In genomic region chr14:104977681-104978647, GRCh38 we compare ENCODE assay signal across 8 cellular contexts. TPM values are rescaled to one million over a fixed set of nuclear protein-coding genes. Genes with fewer than 3 reads are reported as not detected.
DNase-seq lines count a peak whose midpoint lies in the region; ATAC-seq and TF ChIP-seq lines count a peak whose summit lies in the region.

Gene AHNAK2 (minus strand): TSS chr14:104978374. CDS start chr14:104978237, 137 bp downstream.

- peak; percentile 60 for DNase-seq in GM10248 (ENCODE audit: extremely low spot score)
- DNase-seq in NCI-H2171 treated with DMSO at 0.1 percent for 48 hours (lab: John Stamatoyannopoulos, UW): peak; percentile 70
- peak; percentile 32 for DNase-seq in effector CD4-positive, alpha-beta T cell
- DNase-seq in right lobe of liver: peak; percentile 82 to 90 (median 85)
- peak; percentile 39 to 48 for DNase-seq in stimulated activated CD4-positive, alpha-beta T cell treated with anti-CD3 and anti-CD28 coated beads, Interleukin-4, amount 100 ng/mL, for 48 hours (ENCODE audit: low read depth in 2 of 2)

- no peaks in the 10 kb centered on the region for H3K9me3 ChIP-seq in right lobe of liver

- ATAC-seq in activated CD4-positive, CD25-positive, alpha-beta regulatory T cell treated with anti-CD3 and anti-CD28 coated beads, Interleukin-2, amount 50 U/mL, for 24 hours: peak; percentile 68 to 74
- peak; percentile 66 to 80 (median 76) for ATAC-seq in right lobe of liver
- ATAC-seq in GM18861 (IDR thresholded peaks at IDR 0.05; ENCODE audit: unreplicated experiment): no peak
- no peak for ATAC-seq in HG02970 (IDR thresholded peaks at IDR 0.05; ENCODE audit: low FRiP score, unreplicated experiment)

- TF ChIP-seq POLR2A in right lobe of liver (IDR thresholded peaks at IDR 0.05): peak; percentile 73

- intact Hi-C loops in right lobe of liver (cut with DNase I): loop anchor here (5.0 kb wide), 1 partner anchor 64 kb away; no protein-coding TSS in a partner anchor

- peak within 1 kb of the TSS in 1 of 3 donors; percentile 57 for H3K27ac ChIP-seq in right lobe of liver

- CTCF ChIA-PET in GM10248 (lab: Yijun Ruan, JAX): interaction anchor here (1.3 to 6.1 kb wide), 3 partner anchors 64 to 112 kb away, joined by 3 to 177 read pairs (median 11); no protein-coding TSS in a partner anchor

- H3K4me3 ChIP-seq in right lobe of liver: peak within 1 kb of the TSS; percentile 46 to 63 (median 47)

- WGBS in right lobe of liver (ENCODE audit: insufficient coverage, low coverage, low lambda C conversion rate, missing lambda C conversion rate): 8% methylated on average over 27 of the region's 111 CpGs

- no peaks in the 10 kb centered on the region for H3K27me3 ChIP-seq in right lobe of liver

- H3K36me3 ChIP-seq in right lobe of liver: no peaks in the 10 kb centered on the region

- TF ChIP-seq CTCF in GM10248 (IDR thresholded peaks at IDR 0.05; ENCODE audit: control extremely low read depth, extremely low read depth, low read depth, missing control alignments): no peak
- no peak for TF ChIP-seq CTCF in right lobe of liver (IDR thresholded peaks at IDR 0.05)

- POLR2A ChIA-PET in GM10248 (lab: Yijun Ruan, JAX): no interaction called here

- peaks cover 0 to 23% (median 1%) of the 10 kb centered on the region in 4 donors for H3K4me1 ChIP-seq in right lobe of liver

RNA-seq across cellular contexts. Expression of gene AHNAK2, which starts in this region (rescaled TPM):
- total RNA-seq in right lobe of liver: 10 to 100 TPM in 1 of 6 experiments, 1 to 10 TPM in 5; 2.1 to 12.2 (median 4.6) TPM

Comparison
In these comparisons a context has a peak if more than half of its experiments do, and no peak if none do; other contexts are left out.
1. DNase-seq: peak in every context shown above with its lines; median percentile 85 in right lobe of liver; 70 in NCI-H2171 treated with DMSO at 0.1 percent for 48 hours; 60 in GM10248; 44 in stimulated activated CD4-positive, alpha-beta T cell treated with anti-CD3 and anti-CD28 coated beads, Interleukin-4, amount 100 ng/mL, for 48 hours; 32 in effector CD4-positive, alpha-beta T cell.
2. ATAC-seq: peak in activated CD4-positive, CD25-positive, alpha-beta regulatory T cell treated with anti-CD3 and anti-CD28 coated beads, Interleukin-2, amount 50 U/mL, for 24 hours (2 of 2) and right lobe of liver (4 of 4); none in GM18861 (single experiment) and HG02970 (single experiment).